8 cellular contexts compared by ENCODE assay signal in genomic region chr19:51927859-51928258, GRCh38. TPM values are rescaled to one million over a fixed set of nuclear protein-coding genes. Genes with fewer than 3 reads are reported as not detected.
DNase-seq lines count a peak whose midpoint lies in the region; ATAC-seq and TF ChIP-seq lines count a peak whose summit lies in the region.

No MANE protein-coding gene starts in this region.

- H3K4me1 ChIP-seq in mesodermal cell (ENCODE audit: control insufficient read depth, insufficient read depth, low read length, poor library complexity, severe bottlenecking) (no peaks in the 10 kb centered on the region), urinary bladder (ENCODE audit: insufficient read depth) (no peaks in the 10 kb centered on the region)

- H3K36me3 ChIP-seq in mesodermal cell (ENCODE audit: control insufficient read depth, insufficient read depth, low read length) = peaks cover 31% of the 10 kb centered on the region
- H3K36me3 ChIP-seq in urinary bladder (ENCODE audit: insufficient read depth) = no peaks in the 10 kb centered on the region

- no peak for ATAC-seq in HG02610 (IDR thresholded peaks at IDR 0.05; ENCODE audit: unreplicated experiment)

- H3K27me3 Mint-ChIP-seq in activated naive CD4-positive, alpha-beta T cell treated with anti-CD3 and anti-CD28 coated beads, Interleukin-2, amount 50 U/mL, for 24 hours = no peaks in the 10 kb centered on the region
- H3K27me3 Mint-ChIP-seq in brain = peaks cover 9% of the 10 kb centered on the region

- H3K27ac ChIP-seq in mesodermal cell (ENCODE audit: low read depth, low read length, severe bottlenecking) (no peak overlapping the region), urinary bladder (ENCODE audit: low read depth) (no peak overlapping the region)

- H3K4me3 Mint-ChIP-seq in activated naive CD4-positive, alpha-beta T cell treated with anti-CD3 and anti-CD28 coated beads, Interleukin-2, amount 50 U/mL, for 24 hours = peak overlapping the region; percentile 100
- peak overlapping the region; percentile 95 to 99 (median 96) for H3K4me3 Mint-ChIP-seq in brain

- H3K36me3 Mint-ChIP-seq in activated naive CD4-positive, alpha-beta T cell treated with anti-CD3 and anti-CD28 coated beads, Interleukin-2, amount 50 U/mL, for 24 hours = peaks cover 45% of the 10 kb centered on the region
- H3K36me3 Mint-ChIP-seq in brain = peaks cover 50% of the 10 kb centered on the region

- TF ChIP-seq CTCF in brain (conservative IDR thresholded peaks at IDR 0.05) = no peak

- peaks cover 27% of the 10 kb centered on the region for H3K9me3 ChIP-seq in mesodermal cell (ENCODE audit: control insufficient read depth, low read length)

- H3K9me3 Mint-ChIP-seq in activated naive CD4-positive, alpha-beta T cell treated with anti-CD3 and anti-CD28 coated beads, Interleukin-2, amount 50 U/mL, for 24 hours = peaks cover 15% of the 10 kb centered on the region
- H3K9me3 Mint-ChIP-seq in brain = peaks cover 23 to 44% (median 37%) of the 10 kb centered on the region in 5 experiments

- peaks cover 39% of the 10 kb centered on the region for H3K4me1 Mint-ChIP-seq in activated naive CD4-positive, alpha-beta T cell treated with anti-CD3 and anti-CD28 coated beads, Interleukin-2, amount 50 U/mL, for 24 hours
- H3K4me1 Mint-ChIP-seq in brain = peaks cover 34% of the 10 kb centered on the region

- H3K27ac Mint-ChIP-seq in activated naive CD4-positive, alpha-beta T cell treated with anti-CD3 and anti-CD28 coated beads, Interleukin-2, amount 50 U/mL, for 24 hours = peak overlapping the region; percentile 99
- peak overlapping the region; percentile 99 to 100 (median 99) for H3K27ac Mint-ChIP-seq in brain

- 47% methylated on average over 11 to 12 of the region's 13 CpGs for WGBS in mesodermal cell (ENCODE audit: insufficient coverage in 2 of 2), 2 experiments
- WGBS in urinary bladder = 30% methylated on average over 13 of the region's 13 CpGs

- no peak for DNase-seq in activated naive CD4-positive, alpha-beta T cell treated with Interleukin-2 at 50 U/mL for 16 hours
- no peak for DNase-seq in NCI-H226
- no peak for DNase-seq in mucosa of gallbladder (ENCODE audit: low spot score)

- H3K4me3 ChIP-seq in mesodermal cell (ENCODE audit: extremely low read depth, insufficient read depth, low read length, poor library complexity, severe bottlenecking) (peak overlapping the region; percentile 68), urinary bladder (ENCODE audit: low read depth, low read length) (peak overlapping the region; percentile 70)

RNA-seq across cellular contexts. Expression of gene ZNF613, which starts 0.6 kb away (rescaled TPM):
- polyA plus RNA-seq in brain (ENCODE audit: insufficient read depth, low read depth, low replicate concordance) (1.4 TPM), urinary bladder (4.3 TPM)
- 6.2 TPM for polyA plus RNA-seq in mesodermal cell (2013, experiment 1 of 2)
- polyA plus RNA-seq in mesodermal cell (2013, experiment 2 of 2) = 7.0 TPM
- total RNA-seq in urinary bladder (11.3 TPM), mucosa of gallbladder (7.9 TPM)

RNA-seq across cellular contexts. Expression of gene ZNF649, which starts 23.0 kb away (rescaled TPM):
- polyA plus RNA-seq in brain (ENCODE audit: insufficient read depth, low read depth, low replicate concordance) = 4.9 TPM
- 10.3 TPM for polyA plus RNA-seq in mesodermal cell (2013, experiment 1 of 2)
- 11.6 TPM for polyA plus RNA-seq in mesodermal cell (2013, experiment 2 of 2)
- 16.6 TPM for total RNA-seq in urinary bladder
- 12.4 TPM for polyA plus RNA-seq in urinary bladder
- 13.9 TPM for total RNA-seq in mucosa of gallbladder

RNA-seq across cellular contexts. Expression of gene ZNF577, which starts 40.1 kb away (rescaled TPM):
- polyA plus RNA-seq in brain (ENCODE audit: insufficient read depth, low read depth, low replicate concordance) = 1.3 TPM
- polyA plus RNA-seq in mesodermal cell (2013, experiment 1 of 2) = 7.6 TPM
- 10.3 TPM for polyA plus RNA-seq in mesodermal cell (2013, experiment 2 of 2)
- 26.8 TPM for total RNA-seq in urinary bladder
- polyA plus RNA-seq in urinary bladder = 17.2 TPM
- total RNA-seq in mucosa of gallbladder = 16.8 TPM

RNA-seq across cellular contexts. Expression of gene ZNF350, which starts 58.8 kb away (rescaled TPM):
- polyA plus RNA-seq in brain (ENCODE audit: insufficient read depth, low read depth, low replicate concordance) = 3.3 TPM
- polyA plus RNA-seq in mesodermal cell (2013, experiment 1 of 2) = 5.5 TPM
- polyA plus RNA-seq in mesodermal cell (2013, experiment 2 of 2) = 7.4 TPM
- total RNA-seq in urinary bladder = 19.7 TPM
- polyA plus RNA-seq in urinary bladder = 9.0 TPM
- 12.8 TPM for total RNA-seq in mucosa of gallbladder
